In the genomic region with DNA sequence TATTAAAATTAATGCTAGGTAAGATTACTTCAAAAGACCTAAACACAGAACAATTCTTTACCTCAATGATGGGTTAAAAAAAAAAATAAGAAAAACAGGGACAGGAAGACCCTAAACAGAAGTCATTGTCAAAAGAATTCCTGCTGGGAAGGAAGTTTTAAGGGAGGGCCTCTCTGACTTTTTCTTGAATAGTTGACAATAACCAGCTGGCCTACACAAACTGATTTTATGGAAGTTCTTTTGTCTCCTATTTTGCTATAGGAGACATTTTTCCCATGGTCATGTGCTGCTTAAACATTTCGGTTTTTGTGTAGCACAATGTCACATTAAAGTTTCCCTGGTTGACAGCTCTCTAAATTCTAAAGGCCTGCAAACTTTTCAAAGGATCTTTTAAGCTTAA, we compare ENCODE assay signal across 15 cellular contexts. TPM values are rescaled to one million over a fixed set of nuclear protein-coding genes. Genes with fewer than 3 reads are reported as not detected.
DNase-seq lines count a peak whose midpoint lies in the region; ATAC-seq and TF ChIP-seq lines count a peak whose summit lies in the region.
"Had no signal": no experiment of that assay in that cellular context is flagged by ENCODE, and none has a peak within 500 bp of the region (broad histone marks: within the 10 kb centered on the region; RNA-seq: fewer than 3 reads in every experiment).

No MANE protein-coding gene starts in this region.

- no CpG with 5 or more reads among the region's 1 CpG for WGBS in H9 (ENCODE audit: extremely low coverage, insufficient read length, low lambda C conversion rate)
- 74% methylated on average over 1 of the region's 1 CpG; no CpG with 5 or more reads in 1 of the 2 experiments for WGBS in endodermal cell (ENCODE audit: insufficient coverage in 1 of 2, insufficient read length in 1 of 2), 2 experiments

- H3K27me3 Mint-ChIP-seq in H9 (ENCODE audit: low read depth) (no peaks in the 10 kb centered on the region), endodermal cell (ENCODE audit: insufficient read depth) (no peaks in the 10 kb centered on the region)
- no peaks in the 10 kb centered on the region for H3K27me3 Mint-ChIP-seq in activated CD8-positive, alpha-beta T cell treated with anti-CD3 and anti-CD28 coated beads for 36 hours
- H3K27me3 Mint-ChIP-seq: CD8-positive, alpha-beta memory T cell had no signal

- ATAC-seq in activated CD8-positive, alpha-beta T cell treated with anti-CD3 and anti-CD28 coated beads for 36 hours: no peak
- ATAC-seq: A549, HCT116 had no signal

- H3K23ac ChIP-seq in H9 (ENCODE audit: insufficient read length, low read depth, low read length): no peak overlapping the region

- no peaks in the 10 kb centered on the region for H3K79me2 ChIP-seq in H9 (ENCODE audit: insufficient read depth, low read length)

- no peaks in the 10 kb centered on the region for H3K36me3 ChIP-seq in A673 (ENCODE audit: insufficient read depth, low read length, poor library complexity, severe bottlenecking)
- H3K36me3 ChIP-seq in endodermal cell (ENCODE audit: control insufficient read depth, insufficient read depth, low read length): no peaks in the 10 kb centered on the region

- in situ Hi-C loops in GM13976 (cut with MboI; ENCODE audit: low sequenced_read_pairs, unreplicated experiment): no loop called here

- H3K9me3 Mint-ChIP-seq in H9 (peaks cover 0 to 2% of the 10 kb centered on the region in 2 experiments; a peak in 2 of 5 replicates), endodermal cell (no peaks in the 10 kb centered on the region)
- H3K9me3 Mint-ChIP-seq in activated CD8-positive, alpha-beta T cell treated with anti-CD3 and anti-CD28 coated beads for 36 hours: no peaks in the 10 kb centered on the region

- no peaks in the 10 kb centered on the region for H3K79me1 ChIP-seq in H9 (ENCODE audit: insufficient read depth, low read depth, low read length, poor library complexity, severe bottlenecking)

- DNase-seq in A673 (ENCODE audit: low spot score) (peak; percentile 74), H9 (no peak), endodermal cell (no peak), foreskin melanocyte (peak; percentile 44), GM13976 (ENCODE audit: low spot score) (no peak)
- DNase-seq in activated CD8-positive, alpha-beta T cell treated with anti-CD3 and anti-CD28 coated beads for 36 hours: no peak
- DNase-seq in stimulated activated naive CD4-positive, alpha-beta T cell (lab: John Stamatoyannopoulos, UW): no peak
- DNase-seq: Caco-2; CD8-positive, alpha-beta memory T cell; DND-41; GDM1; IMR-90 had no signal

- no peak overlapping the region for H2AK5ac ChIP-seq in H9 (ENCODE audit: insufficient read length, low read length)

- no TSS peak for BruUV-seq in A673 (replicated peaks; lab: Mats Ljungman, UMichigan)

- H3K23me2 ChIP-seq in H9 (ENCODE audit: insufficient read length, low read depth, low read length, poor library complexity, severe bottlenecking): no peaks in the 10 kb centered on the region

- H3K4me3 Mint-ChIP-seq in H9 (no peak overlapping the region), endodermal cell (no peak overlapping the region)
- H3K4me3 Mint-ChIP-seq in activated CD8-positive, alpha-beta T cell treated with anti-CD3 and anti-CD28 coated beads for 36 hours: no peak overlapping the region
- H3K4me3 Mint-ChIP-seq: CD14-positive monocyte; CD8-positive, alpha-beta memory T cell had no signal

- H3K4me3 ChIP-seq in A673 (ENCODE audit: low read depth, low read length, poor library complexity, severe bottlenecking) (no peak overlapping the region), endodermal cell (ENCODE audit: low read length) (no peak overlapping the region)
- H3K4me3 ChIP-seq: A549 had no signal

- H4K5ac ChIP-seq in H9 (ENCODE audit: insufficient read length, low read depth, low read length): no peak overlapping the region

- no peaks in the 10 kb centered on the region for H3K9me3 ChIP-seq in A673 (ENCODE audit: low read depth, low read length, poor library complexity, severe bottlenecking)
- no peaks in the 10 kb centered on the region for H3K9me3 ChIP-seq in H9 (ENCODE audit: control insufficient read depth, low read depth, low read length)
- H3K9me3 ChIP-seq in endodermal cell (ENCODE audit: control insufficient read depth, low read length): no peaks in the 10 kb centered on the region
- H3K9me3 ChIP-seq: A549, Caco-2 had no signal

- H3K27ac ChIP-seq in A673 (ENCODE audit: low read depth, low read length, poor library complexity, severe bottlenecking) (no peak overlapping the region), H9 (ENCODE audit: insufficient read length, low read depth, low read length) (no peak overlapping the region), endodermal cell (ENCODE audit: low read depth, low read length) (peak overlapping the region; percentile 22)
- H3K27ac ChIP-seq: A549 had no signal

- intact Hi-C loops in A673 (cut with micrococcal nuclease; ENCODE audit: unreplicated experiment): no loop called here
- intact Hi-C loops in activated CD8-positive, alpha-beta T cell treated with anti-CD3 and anti-CD28 coated beads for 36 hours (cut with micrococcal nuclease): no loop called here

- no peak overlapping the region for H4K8ac ChIP-seq in H9 (replicated peaks; ENCODE audit: insufficient read length, low read depth, low read length)

- CTCF ChIA-PET in A673 (lab: Charles Lee): no interaction called here
- CTCF ChIA-PET in activated CD8-positive, alpha-beta T cell treated with anti-CD3 and anti-CD28 coated beads for 36 hours (lab: Charles Lee): no interaction called here

- H3K27ac Mint-ChIP-seq in H9 (no peak overlapping the region), endodermal cell (no peak overlapping the region)
- H3K27ac Mint-ChIP-seq in activated CD8-positive, alpha-beta T cell treated with anti-CD3 and anti-CD28 coated beads for 36 hours: no peak overlapping the region
- H3K27ac Mint-ChIP-seq: CD14-positive monocyte; CD8-positive, alpha-beta memory T cell had no signal

- no peak overlapping the region for H3K4me2 ChIP-seq in H9 (ENCODE audit: insufficient read depth, insufficient read length, low read length)
- H3K4me2 ChIP-seq: A549 had no signal

- no peak overlapping the region for H3T11ph ChIP-seq in H9 (ENCODE audit: low read length)

- H3K36me3 Mint-ChIP-seq in H9 (ENCODE audit: insufficient read depth in 1 of 3, low read depth in 3 of 3) (no peaks in the 10 kb centered on the region; a peak in 1 of 7 replicates), endodermal cell (ENCODE audit: low read depth) (no peaks in the 10 kb centered on the region)
- H3K36me3 Mint-ChIP-seq in activated CD8-positive, alpha-beta T cell treated with anti-CD3 and anti-CD28 coated beads for 36 hours (ENCODE audit: low read depth): no peaks in the 10 kb centered on the region
- H3K36me3 Mint-ChIP-seq: CD14-positive monocyte; CD8-positive, alpha-beta memory T cell had no signal

- no peak overlapping the region for H2BK15ac ChIP-seq in H9 (ENCODE audit: low read depth, low read length)

- H3K27me3 ChIP-seq in A673 (replicated peaks; ENCODE audit: insufficient read depth, low read depth, low read length, poor library complexity) (no peaks in the 10 kb centered on the region), H9 (ENCODE audit: insufficient read depth, low read length) (no peaks in the 10 kb centered on the region), endodermal cell (ENCODE audit: control insufficient read depth, insufficient read depth, low read length, poor library complexity, severe bottlenecking) (no peaks in the 10 kb centered on the region)

- H3K56ac ChIP-seq in H9 (ENCODE audit: insufficient read length, low read depth, low read length): no peak overlapping the region

- H3K18ac ChIP-seq in H9 (ENCODE audit: insufficient read length, low read depth, low read length): no peak overlapping the region

- no peak overlapping the region for H4K91ac ChIP-seq in H9 (ENCODE audit: insufficient read length, low read depth, low read length)

- H3K4ac ChIP-seq in H9 (ENCODE audit: low read depth, low read length): no peak overlapping the region

- no peak overlapping the region for H2BK5ac ChIP-seq in H9 (ENCODE audit: insufficient read length, low read length)

- TF ChIP-seq CTCF in A673 (conservative IDR thresholded peaks at IDR 0.05; ENCODE audit: low read depth, low read length) (no peak), H9 (conservative IDR thresholded peaks at IDR 0.05) (no peak), endodermal cell (conservative IDR thresholded peaks at IDR 0.05) (no peak), GM13976 (IDR thresholded peaks at IDR 0.05; ENCODE audit: borderline replicate concordance, control extremely low read depth, extremely low read depth, insufficient read depth, missing control alignments) (no peak)
- no peak for TF ChIP-seq CTCF in activated CD8-positive, alpha-beta T cell treated with anti-CD3 and anti-CD28 coated beads for 36 hours (IDR thresholded peaks at IDR 0.05)

- no peak overlapping the region for H3K14ac ChIP-seq in H9 (ENCODE audit: insufficient read depth, low read length)

- no peak overlapping the region for H2AFZ ChIP-seq in H9 (ENCODE audit: low read length)

- H3K4me1 ChIP-seq in A673 (ENCODE audit: insufficient read depth, low read length, poor library complexity, severe bottlenecking) (peaks cover 9% of the 10 kb centered on the region), H9 (ENCODE audit: insufficient read depth, low read length) (peaks cover 2% of the 10 kb centered on the region; the same call in 1 of the 2 replicates), endodermal cell (ENCODE audit: control insufficient read depth, insufficient read depth, low read length) (no peaks in the 10 kb centered on the region)
- H3K4me1 ChIP-seq: A549, Caco-2 had no signal

- H4K20me1 ChIP-seq in H9 (ENCODE audit: control insufficient read depth, insufficient read depth, insufficient read length): no peaks in the 10 kb centered on the region

- H3K9ac ChIP-seq in H9 (ENCODE audit: extremely low read depth, insufficient read length, low read length) (peak overlapping the region; percentile 23), endodermal cell (ENCODE audit: extremely low read depth, low read length, poor library complexity, severe bottlenecking) (no peak overlapping the region)

- POLR2A ChIA-PET in A673 (lab: Charles Lee; ENCODE audit: low non-redundant PET): interaction anchor here (0.7 kb wide), 1 partner anchor 357 kb away, joined by 3 read pairs; no protein-coding TSS in a partner anchor
- POLR2A ChIA-PET in activated CD8-positive, alpha-beta T cell treated with anti-CD3 and anti-CD28 coated beads for 36 hours (lab: Charles Lee): no interaction called here

- H2BK20ac ChIP-seq in H9 (ENCODE audit: low read depth, low read length, poor library complexity, severe bottlenecking): no peak overlapping the region

- no peak overlapping the region for H2BK120ac ChIP-seq in H9 (ENCODE audit: low read depth, low read length, poor library complexity, severe bottlenecking)

- no peak overlapping the region for H2BK12ac ChIP-seq in H9 (ENCODE audit: insufficient read length, low read depth, low read length)

- H3K4me1 Mint-ChIP-seq in H9: peaks cover 8 to 12% of the 10 kb centered on the region in 2 experiments
- peaks cover 6% of the 10 kb centered on the region for H3K4me1 Mint-ChIP-seq in endodermal cell
- H3K4me1 Mint-ChIP-seq in activated CD8-positive, alpha-beta T cell treated with anti-CD3 and anti-CD28 coated beads for 36 hours (ENCODE audit: low read depth): no peaks in the 10 kb centered on the region
- H3K4me1 Mint-ChIP-seq: CD14-positive monocyte had no signal

RNA-seq across cellular contexts. Expression of gene RFTN2, which starts 55.3 kb away (rescaled TPM):
- total RNA-seq in A673 (2021) (5.8 and 7.3 TPM in 2 replicates), H9 (2021) (0.11 and 0.28 TPM in 2 replicates), endodermal cell (under 1 TPM; 0.55 TPM)
- 25.2 TPM for polyA plus RNA-seq in endodermal cell (2013, experiment 1 of 2)
- 19.0 TPM for polyA plus RNA-seq in endodermal cell (2013, experiment 2 of 2)
- total RNA-seq in activated CD8-positive, alpha-beta T cell treated with anti-CD3 and anti-CD28 coated beads for 36 hours: not detected

Comparison
In these comparisons a context has a peak if more than half of its experiments do, and no peak if none do; other contexts are left out.
1. DNase-seq: peak in A673 (single experiment) and foreskin melanocyte (single experiment); none in H9 (single experiment), endodermal cell (single experiment), GM13976 (single experiment), activated CD8-positive, alpha-beta T cell treated with anti-CD3 and anti-CD28 coated beads for 36 hours (single experiment) and stimulated activated naive CD4-positive, alpha-beta T cell (0 of 6).